In genomic region chr5:62633243-62633642, GRCh38 we compare ENCODE assay signal across 30 cellular contexts.
"Had no signal": no experiment of that assay in that cellular context is flagged by ENCODE, and none has a peak within 500 bp of the region (broad histone marks: within the 10 kb centered on the region; RNA-seq: fewer than 3 reads in every experiment).

No MANE protein-coding gene starts in this region.

- ATAC-seq: left colon; lower lobe of right lung; naive thymus-derived CD8-positive, alpha-beta T cell; right lobe of liver; stimulated activated naive B cell treated with anti-CD40 and anti-IgM and Interleukin-4, amounts not matched to agents 10 μg/mL and 1 μg/mL and 100 μg/mL, for 72 hours; stimulated activated naive CD8-positive, alpha-beta T cell treated with anti-CD3 and anti-CD28 coated beads, Interleukin-15, Interleukin-2, amounts not matched to agents 100 U/mL and 50 U/mL, for 24 hours; upper lobe of right lung had no signal

- H3K9me3 ChIP-seq: left lung, lower lobe of right lung, neutrophil, right atrium auricular region, right lobe of liver, suprapubic skin, thoracic aorta, tibial artery, upper lobe of right lung had no signal

- H3K9ac ChIP-seq: neural progenitor cell, parathyroid adenoma had no signal

- H3K4me3 ChIP-seq: left lung, lower lobe of right lung, neural progenitor cell, right atrium auricular region, right lobe of liver, smooth muscle cell, suprapubic skin, thoracic aorta, tibial artery, upper lobe of right lung had no signal

- H3K4me3 Mint-ChIP-seq: immature natural killer cell; naive thymus-derived CD8-positive, alpha-beta T cell; nephron; neural progenitor cell; stimulated activated naive B cell treated with anti-CD40 and anti-IgM and Interleukin-4, amounts not matched to agents 10 μg/mL and 1 μg/mL and 100 μg/mL, for 72 hours had no signal

- H3K27me3 Mint-ChIP-seq: naive thymus-derived CD8-positive, alpha-beta T cell; stimulated activated naive B cell treated with anti-CD40 and anti-IgM and Interleukin-4, amounts not matched to agents 10 μg/mL and 1 μg/mL and 100 μg/mL, for 72 hours had no signal

- H3K27me3 ChIP-seq: left lung, neural progenitor cell, neutrophil, right atrium auricular region, right lobe of liver, suprapubic skin, tibial artery, upper lobe of right lung had no signal

- H3K27ac ChIP-seq: left lung, lower lobe of right lung, neural progenitor cell, neutrophil, parathyroid adenoma, right atrium auricular region, right lobe of liver, suprapubic skin, thoracic aorta, tibial artery, upper lobe of right lung had no signal

- H3K79me2 ChIP-seq: parathyroid adenoma had no signal

- H3K27ac Mint-ChIP-seq: nephron; neural progenitor cell; stimulated activated naive B cell treated with anti-CD40 and anti-IgM and Interleukin-4, amounts not matched to agents 10 μg/mL and 1 μg/mL and 100 μg/mL, for 72 hours had no signal

- H3K4me2 ChIP-seq: neural progenitor cell, smooth muscle cell had no signal

- H3K9me3 Mint-ChIP-seq: immature natural killer cell; naive thymus-derived CD8-positive, alpha-beta T cell; nephron; neural progenitor cell; stimulated activated naive B cell treated with anti-CD40 and anti-IgM and Interleukin-4, amounts not matched to agents 10 μg/mL and 1 μg/mL and 100 μg/mL, for 72 hours had no signal

- FAIRE-seq: islet of Langerhans, kidney, urothelium cell line had no signal

- H2AFZ ChIP-seq: neural progenitor cell, parathyroid adenoma had no signal

- H3K36me3 ChIP-seq: neural progenitor cell, neutrophil, right lobe of liver, thoracic aorta had no signal

- DNase-seq: hypothalamus; immature natural killer cell; kidney; left colon; left lung; lower lobe of right lung; mammary epithelial cell; mesenchymal stem cell; naive thymus-derived CD8-positive, alpha-beta T cell; occipital lobe; right lobe of liver; stimulated activated CD4-positive, alpha-beta T cell treated with anti-CD3 and anti-CD28 coated beads, Interleukin-1b, Interleukin-23, amount 100 ng/mL, for 48 hours; stimulated activated CD4-positive, alpha-beta T cell treated with anti-CD3 and anti-CD28 coated beads, Interleukin-2, amount 100 ng/mL, for 48 hours; stimulated activated CD4-positive, alpha-beta T cell treated with anti-CD3 and anti-CD28 coated beads, Interleukin-4, amount 100 ng/mL, for 4 hours; stimulated activated CD8-positive, alpha-beta memory T cell treated with anti-CD3 and anti-CD28 coated beads, Interleukin-4, amount 100 ng/mL, for 48 hours; stimulated activated naive B cell treated with anti-CD40 and anti-IgM and Interleukin-4, amounts not matched to agents 10 μg/mL and 1 μg/mL and 100 μg/mL, for 72 hours; stimulated activated naive CD8-positive, alpha-beta T cell treated with anti-CD3 and anti-CD28 coated beads, Interleukin-15, Interleukin-2, amounts not matched to agents 100 U/mL and 50 U/mL, for 24 hours; tibial artery; trophoblast cell; upper lobe of right lung had no signal

- H3K4me1 Mint-ChIP-seq: immature natural killer cell; nephron; neural progenitor cell; stimulated activated naive B cell treated with anti-CD40 and anti-IgM and Interleukin-4, amounts not matched to agents 10 μg/mL and 1 μg/mL and 100 μg/mL, for 72 hours had no signal

- H3K4me1 ChIP-seq: left lung, lower lobe of right lung, neural progenitor cell, parathyroid adenoma, right atrium auricular region, right lobe of liver, suprapubic skin, upper lobe of right lung had no signal
